22 cellular contexts compared by ENCODE assay signal in the genomic region with DNA sequence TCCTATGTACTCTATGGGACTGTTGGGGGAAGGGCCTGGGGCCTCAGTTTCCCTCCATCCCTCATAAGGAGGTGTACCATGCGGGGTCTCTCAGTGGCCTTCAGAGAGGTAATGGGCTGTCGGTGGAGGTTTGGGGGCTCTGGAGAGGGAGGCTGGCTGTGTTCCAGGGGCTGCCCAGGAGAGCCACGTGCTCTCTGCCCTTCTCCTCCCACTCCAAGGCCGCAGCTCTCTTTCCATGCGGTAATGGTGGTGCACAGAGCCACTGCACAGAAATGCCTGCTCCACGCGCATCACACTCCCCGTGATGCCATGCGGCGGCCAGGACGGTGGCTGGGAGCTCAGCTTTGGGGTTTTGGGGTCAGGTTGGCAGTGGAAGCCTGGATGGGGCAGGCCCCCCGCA.
DNase-seq lines count a peak whose midpoint lies in the region; ATAC-seq and TF ChIP-seq lines count a peak whose summit lies in the region.
"Had no signal": no experiment of that assay in that cellular context is flagged by ENCODE, and none has a peak within 500 bp of the region (broad histone marks: within the 10 kb centered on the region; RNA-seq: fewer than 3 reads in every experiment).

No MANE protein-coding gene starts in this region.

- no peaks in the 10 kb centered on the region for H3F3A ChIP-seq in neural progenitor cell (ENCODE audit: low read depth)

- H3K27me3 ChIP-seq in WERI-Rb-1 (ENCODE audit: insufficient read depth, low read depth, severe bottlenecking), result no peaks in the 10 kb centered on the region
- no peaks in the 10 kb centered on the region for H3K27me3 ChIP-seq in heart right ventricle
- H3K27me3 ChIP-seq in neural progenitor cell, result no peaks in the 10 kb centered on the region
- no peaks in the 10 kb centered on the region for H3K27me3 ChIP-seq in testis
- H3K27me3 ChIP-seq: thyroid gland had no signal

- WGBS in heart right ventricle, 2 donors, result 64 to 65% methylated on average over 12 of the region's 12 CpGs
- 61% methylated on average over 12 of the region's 12 CpGs; no CpG with 5 or more reads in 1 of the 2 donors for WGBS in testis, 2 donors

- H3K36me3 ChIP-seq in WERI-Rb-1 (peaks cover 20% of the 10 kb centered on the region), heart right ventricle (peaks cover 0 to 81% (median 7%) of the 10 kb centered on the region in 9 donors), neural progenitor cell (no peaks in the 10 kb centered on the region), testis (ENCODE audit: low read depth, missing control alignments) (no peaks in the 10 kb centered on the region)

- TF ChIP-seq CTCF in WERI-Rb-1 (IDR thresholded peaks at IDR 0.05; ENCODE audit: low read depth, low read length) (no peak), heart right ventricle (IDR thresholded peaks at IDR 0.05) (no peak), neural progenitor cell (IDR thresholded peaks at IDR 0.05) (no peak), testis (IDR thresholded peaks at IDR 0.05) (no peak)

- H3K4me3 Mint-ChIP-seq in neural progenitor cell, result no peak overlapping the region
- H3K4me3 Mint-ChIP-seq: central memory CD8-positive, alpha-beta T cell; nephron progenitor cell; stimulated activated memory B cell treated with anti-CD40 and anti-IgM and Interleukin-4, amounts not matched to agents 10 μg/mL and 1 μg/mL and 100 μg/mL, for 72 hours had no signal

- H3K4me2 ChIP-seq in neural progenitor cell, result no peak overlapping the region
- H3K4me2 ChIP-seq: KMS-11 had no signal

- no peaks in the 10 kb centered on the region for H3K36me3 Mint-ChIP-seq in neural progenitor cell

- TF ChIP-seq POLR2A in testis (IDR thresholded peaks at IDR 0.05), result no peak

- H3K4me3 ChIP-seq in WERI-Rb-1 (ENCODE audit: low read depth, low read length), result no peak overlapping the region
- H3K4me3 ChIP-seq in heart right ventricle, result no peak overlapping the region
- H3K4me3 ChIP-seq in neural progenitor cell, result no peak overlapping the region
- H3K4me3 ChIP-seq in testis, result no peak overlapping the region
- H3K4me3 ChIP-seq: thyroid gland had no signal

- intact Hi-C loops in heart right ventricle (cut with DNase I), result no loop called here
- intact Hi-C loops in testis (cut with DNase I; ENCODE audit: low total_unique reads), result no loop called here
- intact Hi-C loops in head of caudate nucleus (cut with DNase I), result no loop called here

- H2AFZ ChIP-seq in neural progenitor cell (replicated peaks), result no peak overlapping the region

- no peaks in the 10 kb centered on the region for H3K79me2 ChIP-seq in neural progenitor cell (ENCODE audit: low read depth)

- no peaks in the 10 kb centered on the region for H3K9me3 ChIP-seq in WERI-Rb-1 (ENCODE audit: severe bottlenecking)
- H3K9me3 ChIP-seq in heart right ventricle, result no peaks in the 10 kb centered on the region
- H3K9me3 ChIP-seq in neural progenitor cell (ENCODE audit: low read depth), result no peaks in the 10 kb centered on the region
- no peaks in the 10 kb centered on the region for H3K9me3 ChIP-seq in testis
- H3K9me3 ChIP-seq: thyroid gland had no signal

- no peak overlapping the region for H3K9ac ChIP-seq in neural progenitor cell
- H3K9ac ChIP-seq: KMS-11 had no signal

- H3K4me1 Mint-ChIP-seq in neural progenitor cell, result no peaks in the 10 kb centered on the region
- H3K4me1 Mint-ChIP-seq: central memory CD8-positive, alpha-beta T cell; stimulated activated memory B cell treated with anti-CD40 and anti-IgM and Interleukin-4, amounts not matched to agents 10 μg/mL and 1 μg/mL and 100 μg/mL, for 72 hours had no signal

- H3K9me3 Mint-ChIP-seq in neural progenitor cell, result no peaks in the 10 kb centered on the region
- H3K9me3 Mint-ChIP-seq: central memory CD8-positive, alpha-beta T cell; nephron progenitor cell; stimulated activated memory B cell treated with anti-CD40 and anti-IgM and Interleukin-4, amounts not matched to agents 10 μg/mL and 1 μg/mL and 100 μg/mL, for 72 hours had no signal

- H4K20me1 ChIP-seq in neural progenitor cell (ENCODE audit: low read depth), result peaks cover 34% of the 10 kb centered on the region

- no peaks in the 10 kb centered on the region for H3K27me3 Mint-ChIP-seq in neural progenitor cell (ENCODE audit: insufficient read depth, low read depth)
- H3K27me3 Mint-ChIP-seq: central memory CD8-positive, alpha-beta T cell; stimulated activated memory B cell treated with anti-CD40 and anti-IgM and Interleukin-4, amounts not matched to agents 10 μg/mL and 1 μg/mL and 100 μg/mL, for 72 hours had no signal

- H3K4me1 ChIP-seq in heart right ventricle, result peaks cover 0 to 45% (median 29%) of the 10 kb centered on the region in 9 donors
- no peaks in the 10 kb centered on the region for H3K4me1 ChIP-seq in neural progenitor cell
- H3K4me1 ChIP-seq in testis, result peaks cover 54% of the 10 kb centered on the region

- peak overlapping the region; percentile 42 for H3K27ac Mint-ChIP-seq in neural progenitor cell
- H3K27ac Mint-ChIP-seq: stimulated activated memory B cell treated with anti-CD40 and anti-IgM and Interleukin-4, amounts not matched to agents 10 μg/mL and 1 μg/mL and 100 μg/mL, for 72 hours had no signal

- DNase-seq in WERI-Rb-1, result no peak
- no peak for DNase-seq in heart right ventricle
- DNase-seq in neural progenitor cell (ENCODE audit: low spot score), result no peak
- peak; percentile 84 for DNase-seq in testis
- DNase-seq in head of caudate nucleus, result no peak
- DNase-seq in middle frontal gyrus (ENCODE audit: extremely low spot score, low spot score), result no peak
- no peak for DNase-seq in DMS153 treated with DMSO at 0.1 percent for 48 hours (lab: John Stamatoyannopoulos, UW; ENCODE audit: unreplicated experiment)
- DNase-seq in HuH-7 (ENCODE audit: low spot score), result no peak
- DNase-seq: activated CD4-positive, alpha-beta T cell treated with anti-CD3 and anti-CD28 coated beads for 4 hours; activated effector memory CD4-positive, alpha-beta T cell treated with anti-CD3 and anti-CD28 coated beads, Interleukin-2, amount 50 U/mL, for 16 hours; amygdala; effector CD4-positive, alpha-beta T cell; mesenchymal stem cell; NCI-H1092; NCI-H2029 treated with DMSO at 0.1 percent for 48 hours; NCI-H510A; nephron progenitor cell; retina; thyroid gland had no signal

- ATAC-seq in heart right ventricle, result peak in 6 of 8 donors; percentile 2 to 39 (median 27)

- H3K27ac ChIP-seq in WERI-Rb-1 (peak overlapping the region; percentile 91), heart right ventricle (peak overlapping the region in 1 of 10 donors; percentile 40), neural progenitor cell (no peak overlapping the region), testis (peak overlapping the region; percentile 22 to 68)
- H3K27ac ChIP-seq: KMS-11, thyroid gland had no signal
